Comparison of ENCODE assay signal across 37 cellular contexts in the genomic region with DNA sequence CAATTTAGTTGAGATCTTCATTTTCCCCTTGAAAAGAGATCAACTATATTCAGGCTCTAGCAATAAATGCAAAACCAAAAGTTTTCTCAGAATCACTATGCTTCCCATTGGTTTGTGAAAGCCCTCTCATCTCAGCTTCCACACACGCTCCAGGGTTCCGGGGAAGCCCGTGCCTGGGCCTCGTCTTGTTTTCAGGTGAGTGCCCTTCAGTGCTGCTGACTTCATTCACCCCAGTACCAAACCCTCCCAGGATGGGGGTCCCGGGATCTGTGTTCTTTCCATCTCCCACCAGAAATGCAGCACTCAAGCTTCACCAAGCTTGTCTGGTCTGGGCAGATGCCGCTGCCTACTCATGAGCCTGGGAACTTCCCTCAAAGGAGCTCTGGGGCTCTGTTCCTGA.
"Had no signal": no experiment of that assay in that cellular context is flagged by ENCODE, and none has a peak within 500 bp of the region (broad histone marks: within the 10 kb centered on the region; RNA-seq: fewer than 3 reads in every experiment).

No MANE protein-coding gene starts in this region.

- DNase-seq: activated B cell treated with CpG ODN at 0.5 μM for 24 hours; activated CD4-positive, alpha-beta memory T cell treated with anti-CD3 and anti-CD28 coated beads for 36 hours; activated CD4-positive, alpha-beta T cell treated with anti-CD3 and anti-CD28 coated beads for 4 hours; activated CD4-positive, alpha-beta T cell treated with anti-CD3 and anti-CD28 coated beads, Interleukin-2, amount 10 ng/mL, durations not matched to agents 24 days and 14 days; activated CD4-positive, alpha-beta T cell treated with anti-CD3 and anti-CD28 coated beads, Interleukin-2, amount 50 U/mL, for 1 hour; activated CD4-positive, alpha-beta T cell treated with anti-CD3 and anti-CD28 coated beads, Interleukin-2, amount 50 U/mL, for 4 hours; activated CD4-positive, CD25-positive, alpha-beta regulatory T cell treated with anti-CD3 and anti-CD28 coated beads, Interleukin-2, amount 50 U/mL, for 72 hours; activated CD8-positive, alpha-beta memory T cell treated with anti-CD3 and anti-CD28 coated beads, Interleukin-2, amount 50 U/mL, for 4 hours; activated CD8-positive, alpha-beta T cell treated with anti-CD3 and anti-CD28 coated beads for 36 hours; activated gamma-delta T cell treated with Interleukin-2 at 50 U/mL for 16 hours; activated naive CD4-positive, alpha-beta T cell; activated naive CD4-positive, alpha-beta T cell treated with anti-CD3 and anti-CD28 coated beads for 36 hours; activated naive CD4-positive, alpha-beta T cell treated with anti-CD3 and anti-CD28 coated beads, Interleukin-2, amount 50 U/mL, for 16 hours; activated naive CD8-positive, alpha-beta T cell treated with anti-CD3 and anti-CD28 coated beads, Interleukin-2, amount 10 ng/mL, durations not matched to agents 7 days and 5 days; activated naive CD8-positive, alpha-beta T cell treated with anti-CD3 and anti-CD28 coated beads, Interleukin-2, amount 50 U/mL, for 24 hours; activated T-cell treated with anti-CD3 and anti-CD28 coated beads for 4 hours; activated T-cell treated with anti-CD3 and anti-CD28 coated beads, Interleukin-2, amount 50 U/mL, for 1 hour; activated T-cell treated with anti-CD3 and anti-CD28 coated beads, Interleukin-2, amount 50 U/mL, for 4 hours; activated T-cell treated with anti-CD3 and anti-CD28 coated beads, Interleukin-2, amount 50 U/mL, for 72 hours; amygdala; anterior cingulate cortex; cerebellar nuclear complex; T-helper 1 cell; T-helper 2 cell; T-helper 9 cell had no signal

- FAIRE-seq: bronchial epithelial cell, TTC549 had no signal

- H3K4me3 ChIP-seq: ascending aorta, cardiac muscle cell had no signal

- H3K36me3 Mint-ChIP-seq: activated CD4-positive, alpha-beta memory T cell treated with anti-CD3 and anti-CD28 coated beads for 36 hours; activated naive CD8-positive, alpha-beta T cell; activated naive CD8-positive, alpha-beta T cell treated with anti-CD3 and anti-CD28 coated beads, Interleukin-2, amount 10 ng/mL, durations not matched to agents 7 days and 5 days; brain had no signal

- H3K27ac Mint-ChIP-seq: activated B cell treated with CpG ODN at 0.5 μM for 24 hours; activated CD4-positive, alpha-beta memory T cell treated with anti-CD3 and anti-CD28 coated beads for 36 hours; activated CD4-positive, alpha-beta T cell treated with anti-CD3 and anti-CD28 coated beads, Interleukin-2, amount 10 ng/mL, durations not matched to agents 24 days and 14 days; activated CD8-positive, alpha-beta T cell treated with anti-CD3 and anti-CD28 coated beads for 36 hours; activated naive CD4-positive, alpha-beta T cell treated with anti-CD3 and anti-CD28 coated beads for 36 hours; activated naive CD8-positive, alpha-beta T cell; activated naive CD8-positive, alpha-beta T cell treated with anti-CD3 and anti-CD28 coated beads, Interleukin-2, amount 10 ng/mL, durations not matched to agents 7 days and 5 days; activated naive CD8-positive, alpha-beta T cell treated with anti-CD3 and anti-CD28 coated beads, Interleukin-2, amount 50 U/mL, for 24 hours; activated T-cell treated with anti-CD3 and anti-CD28 coated beads, Interleukin-2, amount 50 U/mL, for 72 hours; activated T-helper 1 cell treated with anti-CD3 and anti-CD28 coated beads, Interleukin-12 subunit alpha, Interleukin-12 subunit beta, Interleukin-2, Interleukin-4 antibody, amounts not matched to agents 30 ng/mL and 10 ng/mL and 1 ng/mL, durations not matched to agents 14 hours and 24 hours and 36 hours; activated T-helper 17 cell treated with anti-CD3 and anti-CD28 coated beads, Interleukin-2, amount 50 U/mL, for 72 hours; brain; T-helper 1 cell treated with Interleukin-12 subunit alpha and Interleukin-12 subunit beta and Interleukin-4 antibody, amounts not matched to agents 30 μg/mL and 1 μg/mL, for 36 hours; T-helper 2 cell treated with Interferon-gamma antibody and Interleukin-4, amounts not matched to agents 5 μg/mL and 100 μg/mL, for 36 hours had no signal

- H3K4me3 Mint-ChIP-seq: activated B cell treated with CpG ODN at 0.5 μM for 24 hours; activated CD4-positive, alpha-beta memory T cell treated with anti-CD3 and anti-CD28 coated beads for 36 hours; activated CD4-positive, alpha-beta T cell treated with anti-CD3 and anti-CD28 coated beads, Interleukin-2, amount 10 ng/mL, durations not matched to agents 24 days and 14 days; activated CD8-positive, alpha-beta T cell treated with anti-CD3 and anti-CD28 coated beads for 36 hours; activated naive CD4-positive, alpha-beta T cell treated with anti-CD3 and anti-CD28 coated beads for 36 hours; activated naive CD8-positive, alpha-beta T cell; activated naive CD8-positive, alpha-beta T cell treated with anti-CD3 and anti-CD28 coated beads, Interleukin-2, amount 10 ng/mL, durations not matched to agents 7 days and 5 days; activated naive CD8-positive, alpha-beta T cell treated with anti-CD3 and anti-CD28 coated beads, Interleukin-2, amount 50 U/mL, for 24 hours; activated T-cell treated with anti-CD3 and anti-CD28 coated beads, Interleukin-2, amount 50 U/mL, for 4 hours; activated T-cell treated with anti-CD3 and anti-CD28 coated beads, Interleukin-2, amount 50 U/mL, for 72 hours; activated T-helper 1 cell treated with anti-CD3 and anti-CD28 coated beads, Interleukin-12 subunit alpha, Interleukin-12 subunit beta, Interleukin-2, Interleukin-4 antibody, amounts not matched to agents 30 ng/mL and 10 ng/mL and 1 ng/mL, durations not matched to agents 14 hours and 24 hours and 36 hours; activated T-helper 17 cell treated with anti-CD3 and anti-CD28 coated beads, Interleukin-2, amount 50 U/mL, for 72 hours; brain; central memory CD8-positive, alpha-beta T cell; T-helper 1 cell treated with Interleukin-12 subunit alpha and Interleukin-12 subunit beta and Interleukin-4 antibody, amounts not matched to agents 30 μg/mL and 1 μg/mL, for 36 hours; T-helper 2 cell treated with Interferon-gamma antibody and Interleukin-4, amounts not matched to agents 5 μg/mL and 100 μg/mL, for 36 hours had no signal

- H3K9me3 ChIP-seq: ascending aorta had no signal

- H3K27me3 ChIP-seq: ascending aorta, cardiac muscle cell had no signal

- H3K9me3 Mint-ChIP-seq: activated B cell treated with CpG ODN at 0.5 μM for 24 hours; activated CD4-positive, alpha-beta memory T cell treated with anti-CD3 and anti-CD28 coated beads for 36 hours; activated CD4-positive, alpha-beta T cell treated with anti-CD3 and anti-CD28 coated beads, Interleukin-2, amount 10 ng/mL, durations not matched to agents 24 days and 14 days; activated CD8-positive, alpha-beta T cell treated with anti-CD3 and anti-CD28 coated beads for 36 hours; activated naive CD4-positive, alpha-beta T cell treated with anti-CD3 and anti-CD28 coated beads for 36 hours; activated naive CD8-positive, alpha-beta T cell treated with anti-CD3 and anti-CD28 coated beads, Interleukin-2, amount 10 ng/mL, durations not matched to agents 7 days and 5 days; activated naive CD8-positive, alpha-beta T cell treated with anti-CD3 and anti-CD28 coated beads, Interleukin-2, amount 50 U/mL, for 24 hours; activated T-cell treated with anti-CD3 and anti-CD28 coated beads, Interleukin-2, amount 50 U/mL, for 4 hours; activated T-cell treated with anti-CD3 and anti-CD28 coated beads, Interleukin-2, amount 50 U/mL, for 72 hours; activated T-helper 1 cell treated with anti-CD3 and anti-CD28 coated beads, Interleukin-12 subunit alpha, Interleukin-12 subunit beta, Interleukin-2, Interleukin-4 antibody, amounts not matched to agents 30 ng/mL and 10 ng/mL and 1 ng/mL, durations not matched to agents 14 hours and 24 hours and 36 hours; activated T-helper 17 cell treated with anti-CD3 and anti-CD28 coated beads, Interleukin-2, amount 50 U/mL, for 72 hours; central memory CD8-positive, alpha-beta T cell; T-helper 1 cell treated with Interleukin-12 subunit alpha and Interleukin-12 subunit beta and Interleukin-4 antibody, amounts not matched to agents 30 μg/mL and 1 μg/mL, for 36 hours; T-helper 2 cell treated with Interferon-gamma antibody and Interleukin-4, amounts not matched to agents 5 μg/mL and 100 μg/mL, for 36 hours had no signal

- H3K4me1 Mint-ChIP-seq: activated B cell treated with CpG ODN at 0.5 μM for 24 hours; activated CD4-positive, alpha-beta T cell treated with anti-CD3 and anti-CD28 coated beads, Interleukin-2, amount 10 ng/mL, durations not matched to agents 24 days and 14 days; activated naive CD8-positive, alpha-beta T cell treated with anti-CD3 and anti-CD28 coated beads, Interleukin-2, amount 10 ng/mL, durations not matched to agents 7 days and 5 days; activated naive CD8-positive, alpha-beta T cell treated with anti-CD3 and anti-CD28 coated beads, Interleukin-2, amount 50 U/mL, for 24 hours; activated T-helper 17 cell treated with anti-CD3 and anti-CD28 coated beads, Interleukin-2, amount 50 U/mL, for 72 hours; central memory CD8-positive, alpha-beta T cell had no signal

- H3K27me3 Mint-ChIP-seq: activated CD8-positive, alpha-beta T cell treated with anti-CD3 and anti-CD28 coated beads for 36 hours; activated naive CD8-positive, alpha-beta T cell; activated naive CD8-positive, alpha-beta T cell treated with anti-CD3 and anti-CD28 coated beads, Interleukin-2, amount 10 ng/mL, durations not matched to agents 7 days and 5 days; activated naive CD8-positive, alpha-beta T cell treated with anti-CD3 and anti-CD28 coated beads, Interleukin-2, amount 50 U/mL, for 24 hours had no signal

- ATAC-seq: activated CD8-positive, alpha-beta T cell treated with anti-CD3 and anti-CD28 coated beads for 36 hours; activated naive CD8-positive, alpha-beta T cell treated with anti-CD3 and anti-CD28 coated beads, Interleukin-2, amount 50 U/mL, for 24 hours; activated T-cell treated with anti-CD3 and anti-CD28 coated beads, Interleukin-2, amount 50 U/mL, for 4 hours; activated T-cell treated with anti-CD3 and anti-CD28 coated beads, Interleukin-2, amount 50 U/mL, for 72 hours; activated T-helper 17 cell treated with anti-CD3 and anti-CD28 coated beads, Interleukin-2, amount 50 U/mL, for 72 hours had no signal

- H3K4me1 ChIP-seq: ascending aorta had no signal

- H3K36me3 ChIP-seq: ascending aorta, cardiac muscle cell had no signal

- H3K27ac ChIP-seq: ascending aorta, cardiac muscle cell, VCaP had no signal
